In the genomic region with DNA sequence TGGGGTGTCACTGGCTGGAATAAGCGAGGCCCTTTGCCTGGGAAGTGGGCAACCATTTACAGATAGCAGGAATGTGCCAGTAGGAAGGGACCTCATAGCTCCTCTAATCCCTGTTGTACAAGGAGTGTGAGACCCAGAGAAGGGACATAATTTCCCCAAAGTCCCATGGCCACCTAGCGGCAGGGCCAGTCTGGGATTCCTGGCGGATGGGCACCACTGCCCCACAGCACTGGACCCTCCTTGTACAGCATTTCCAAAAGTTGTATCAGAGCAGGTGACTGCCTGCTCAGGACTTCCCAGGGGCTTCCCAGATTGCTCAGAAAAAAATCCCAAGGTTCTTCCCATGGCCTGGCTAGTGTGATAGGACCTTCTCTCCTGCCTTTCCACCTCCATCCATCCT, we compare ENCODE assay signal across 1 cellular context.
TF ChIP-seq lines count a peak whose summit lies in the region.

No MANE protein-coding gene starts in this region.

TF ChIP-seq in K562, 482 proteins besides CTCF, POLR2A, EP300 and RAD21:
- TF ChIP-seq NR1H2 (CRISPR knock-in tag; IDR thresholded peaks at IDR 0.05), result no peak
- no peak for TF ChIP-seq NFATC3 (IDR thresholded peaks at IDR 0.05)
- TF ChIP-seq, protein P1, sequence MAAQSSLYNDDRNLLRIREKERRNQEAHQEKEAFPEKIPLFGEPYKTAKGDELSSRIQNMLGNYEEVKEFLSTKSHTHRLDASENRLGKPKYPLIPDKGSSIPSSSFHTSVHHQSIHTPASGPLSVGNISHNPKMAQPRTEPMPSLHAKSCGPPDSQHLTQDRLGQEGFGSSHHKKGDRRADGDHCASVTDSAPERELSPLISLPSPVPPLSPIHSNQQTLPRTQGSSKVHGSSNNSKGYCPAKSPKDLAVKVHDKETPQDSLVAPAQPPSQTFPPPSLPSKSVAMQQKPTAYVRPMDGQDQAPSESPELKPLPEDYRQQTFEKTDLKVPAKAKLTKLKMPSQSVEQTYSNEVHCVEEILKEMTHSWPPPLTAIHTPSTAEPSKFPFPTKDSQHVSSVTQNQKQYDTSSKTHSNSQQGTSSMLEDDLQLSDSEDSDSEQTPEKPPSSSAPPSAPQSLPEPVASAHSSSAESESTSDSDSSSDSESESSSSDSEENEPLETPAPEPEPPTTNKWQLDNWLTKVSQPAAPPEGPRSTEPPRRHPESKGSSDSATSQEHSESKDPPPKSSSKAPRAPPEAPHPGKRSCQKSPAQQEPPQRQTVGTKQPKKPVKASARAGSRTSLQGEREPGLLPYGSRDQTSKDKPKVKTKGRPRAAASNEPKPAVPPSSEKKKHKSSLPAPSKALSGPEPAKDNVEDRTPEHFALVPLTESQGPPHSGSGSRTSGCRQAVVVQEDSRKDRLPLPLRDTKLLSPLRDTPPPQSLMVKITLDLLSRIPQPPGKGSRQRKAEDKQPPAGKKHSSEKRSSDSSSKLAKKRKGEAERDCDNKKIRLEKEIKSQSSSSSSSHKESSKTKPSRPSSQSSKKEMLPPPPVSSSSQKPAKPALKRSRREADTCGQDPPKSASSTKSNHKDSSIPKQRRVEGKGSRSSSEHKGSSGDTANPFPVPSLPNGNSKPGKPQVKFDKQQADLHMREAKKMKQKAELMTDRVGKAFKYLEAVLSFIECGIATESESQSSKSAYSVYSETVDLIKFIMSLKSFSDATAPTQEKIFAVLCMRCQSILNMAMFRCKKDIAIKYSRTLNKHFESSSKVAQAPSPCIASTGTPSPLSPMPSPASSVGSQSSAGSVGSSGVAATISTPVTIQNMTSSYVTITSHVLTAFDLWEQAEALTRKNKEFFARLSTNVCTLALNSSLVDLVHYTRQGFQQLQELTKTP (IDR thresholded peaks at IDR 0.05; ENCODE audit: low read depth in 1 of 2, partially characterized antibody in 2 of 2), result no peak
- TF ChIP-seq RHOXF2B (CRISPR knock-in tag; conservative IDR thresholded peaks at IDR 0.05), result no peak
- TF ChIP-seq KAT7 (CRISPR knock-in tag; IDR thresholded peaks at IDR 0.05; ENCODE audit: borderline replicate concordance), result no peak
- no peak for TF ChIP-seq HMG20A (CRISPR knock-in tag; conservative IDR thresholded peaks at IDR 0.05)
- no peak for TF ChIP-seq ATF1 (CRISPR knock-in tag; IDR thresholded peaks at IDR 0.05)
- TF ChIP-seq ATF1 (tag; IDR thresholded peaks at IDR 0.05), result no peak
TF ChIP-seq in K562: peak in this region for 0.
